8 cellular contexts compared by ENCODE assay signal in the genomic region with DNA sequence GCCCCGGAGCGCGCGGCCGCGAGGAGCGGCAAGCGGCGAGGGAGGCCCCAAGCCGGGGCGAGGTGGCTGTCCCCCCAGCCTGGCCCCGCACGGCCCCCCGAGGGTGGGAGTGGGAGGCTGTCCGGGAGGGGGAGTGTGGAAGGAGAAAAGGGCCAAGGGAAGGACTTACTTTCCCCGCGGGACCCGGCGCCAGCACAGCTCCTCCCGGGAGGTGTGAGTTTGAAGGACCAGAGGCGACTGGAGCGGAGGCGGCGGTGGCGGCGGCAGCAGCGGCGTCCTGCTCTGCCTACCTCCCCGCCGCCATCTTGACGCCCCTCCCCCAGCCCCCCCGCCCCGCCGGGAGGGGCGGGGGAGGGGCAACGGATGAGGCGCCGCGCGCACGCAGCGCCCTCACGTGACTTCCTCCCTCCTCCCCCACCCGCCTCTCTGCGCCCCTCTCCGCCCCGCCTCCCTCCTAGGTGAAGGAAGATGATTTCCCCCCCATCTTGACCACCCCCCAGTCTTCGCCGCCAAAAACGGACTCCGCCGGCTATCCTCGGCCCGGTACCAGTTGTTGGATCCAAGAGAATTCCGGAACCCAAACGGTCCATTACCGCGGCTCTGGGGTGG. TPM values are rescaled to one million over a fixed set of nuclear protein-coding genes. Genes with fewer than 3 reads are reported as not detected.
DNase-seq lines count a peak whose midpoint lies in the region; ATAC-seq and FAIRE-seq lines count a peak whose summit lies in the region.

A gene (minus strand): TSS at position 316 of the 609 bp plus-strand sequence. CDS start 14,406 bp downstream, outside the sequence.

- H3K27me3 Mint-ChIP-seq in activated CD4-positive, alpha-beta memory T cell treated with anti-CD3 and anti-CD28 coated beads for 36 hours: no peaks in the 10 kb centered on the region
- no peaks in the 10 kb centered on the region for H3K27me3 Mint-ChIP-seq in memory B cell

- POLR2A ChIA-PET in activated CD4-positive, alpha-beta memory T cell treated with anti-CD3 and anti-CD28 coated beads for 36 hours (lab: Charles Lee): interaction anchor here (0.7 to 2.1 kb wide), 11 partner anchors 17 to 350 kb away, joined by 3 to 28 read pairs (median 5); a partner anchor contains a TSS

- no peaks in the 10 kb centered on the region for H3K9me3 Mint-ChIP-seq in activated CD4-positive, alpha-beta memory T cell treated with anti-CD3 and anti-CD28 coated beads for 36 hours
- H3K9me3 Mint-ChIP-seq in memory B cell: no peaks in the 10 kb centered on the region

- DNase-seq in AG20443 (ENCODE audit: low spot score): peak; percentile 97
- DNase-seq in GM19239 (ENCODE audit: insufficient read length, low spot score): peak; percentile 58
- peak; percentile 97 for DNase-seq in NCI-H82 (lab: John Stamatoyannopoulos, UW)
- DNase-seq in activated CD4-positive, alpha-beta memory T cell treated with anti-CD3 and anti-CD28 coated beads for 36 hours: peak; percentile 94
- DNase-seq in effector CD8-positive, alpha-beta T cell (lab: John Stamatoyannopoulos, UW): peak; percentile 87
- DNase-seq in memory B cell (ENCODE audit: low spot score in 2 of 2): peak in 1 of 2 donors; percentile 89
- peak; percentile 73 for DNase-seq in stimulated activated CD8-positive, alpha-beta memory T cell treated with anti-CD3 and anti-CD28 coated beads, Interleukin-12 subunit alpha, Interleukin-12 subunit beta, amount 100 ng/mL, for 24 hours (ENCODE audit: extremely low read depth)

- peak within 1 kb of the TSS; percentile 99 for H3K27ac Mint-ChIP-seq in activated CD4-positive, alpha-beta memory T cell treated with anti-CD3 and anti-CD28 coated beads for 36 hours
- H3K27ac Mint-ChIP-seq in memory B cell: peak within 1 kb of the TSS; percentile 98

- H3K4me3 Mint-ChIP-seq in activated CD4-positive, alpha-beta memory T cell treated with anti-CD3 and anti-CD28 coated beads for 36 hours: peak within 1 kb of the TSS; percentile 99
- peak within 1 kb of the TSS; percentile 96 for H3K4me3 Mint-ChIP-seq in memory B cell

- intact Hi-C loops in activated CD4-positive, alpha-beta memory T cell treated with anti-CD3 and anti-CD28 coated beads for 36 hours (cut with micrococcal nuclease): loop anchor here (1.0 to 10.0 kb wide), 11 partner anchors 19 to 390 kb away; a partner anchor contains a TSS

- ATAC-seq in HG03520 (IDR thresholded peaks at IDR 0.05; ENCODE audit: unreplicated experiment): peak; percentile 37
- ATAC-seq in memory B cell (ENCODE audit: low read depth): peak; percentile 46

- H3K4me1 Mint-ChIP-seq in activated CD4-positive, alpha-beta memory T cell treated with anti-CD3 and anti-CD28 coated beads for 36 hours (ENCODE audit: low read depth): peaks cover 12% of the 10 kb centered on the region
- peaks cover 9% of the 10 kb centered on the region for H3K4me1 Mint-ChIP-seq in memory B cell

- CTCF ChIA-PET in activated CD4-positive, alpha-beta memory T cell treated with anti-CD3 and anti-CD28 coated beads for 36 hours (lab: Charles Lee): interaction anchor here (0.7 to 2.2 kb wide), 10 partner anchors 11 to 218 kb away, joined by 3 to 28 read pairs (median 8); a partner anchor contains a TSS

- FAIRE-seq in GM19239 (lab: Jason Lieb, UNC): no peak

- H3K36me3 Mint-ChIP-seq in activated CD4-positive, alpha-beta memory T cell treated with anti-CD3 and anti-CD28 coated beads for 36 hours: no peaks in the 10 kb centered on the region
- no peaks in the 10 kb centered on the region for H3K36me3 Mint-ChIP-seq in memory B cell

RNA-seq across cellular contexts. Expression of the gene that starts here (rescaled TPM):
- 10 to 100 TPM; 49.9 to 50.6 TPM for total RNA-seq in activated CD4-positive, alpha-beta memory T cell treated with anti-CD3 and anti-CD28 coated beads for 36 hours
